In the genomic region with DNA sequence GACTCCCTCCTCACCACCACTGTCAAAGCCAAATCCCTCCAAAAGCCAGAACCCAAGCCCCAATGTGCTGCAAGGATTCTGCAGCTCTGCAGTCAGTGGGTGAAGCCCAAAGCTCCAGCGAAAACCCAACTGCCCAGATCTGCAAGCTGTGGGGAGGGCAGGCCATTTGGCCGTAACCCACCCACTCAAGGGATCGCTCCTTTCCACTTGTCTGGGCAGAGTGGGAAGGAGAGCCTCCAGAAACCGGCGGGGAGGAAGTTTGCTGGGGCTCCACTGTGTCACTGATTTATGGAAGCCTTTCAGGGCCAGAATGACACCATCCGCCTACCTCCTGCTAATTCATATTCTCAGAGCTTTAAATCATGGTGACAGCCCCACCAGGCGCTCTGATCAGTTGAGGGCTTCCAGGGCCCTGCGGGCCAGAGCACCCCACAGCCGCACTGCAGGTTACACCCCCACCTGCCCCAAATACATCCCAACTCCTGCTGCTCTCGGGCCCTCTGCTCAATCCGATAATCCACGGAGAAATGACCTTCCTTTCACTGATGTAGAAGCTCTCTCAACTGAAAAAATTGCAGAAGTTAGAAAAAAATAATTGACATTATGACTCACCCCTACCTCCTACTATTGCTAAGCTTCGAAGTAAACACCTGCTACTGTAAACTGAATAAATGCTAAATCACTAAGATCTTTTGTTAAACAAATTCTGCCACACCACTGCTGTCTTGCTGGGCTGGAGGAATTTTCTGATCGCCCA, we compare ENCODE assay signal across 8 cellular contexts. TPM values are rescaled to one million over a fixed set of nuclear protein-coding genes. Genes with fewer than 3 reads are reported as not detected.
A peak's percentile ranks its signal among the peaks of the same experiment; 100 is the strongest.
DNase-seq lines count a peak whose midpoint lies in the region; ATAC-seq, FAIRE-seq and TF ChIP-seq lines count a peak whose summit lies in the region.

No MANE protein-coding gene starts in this region.

- in situ Hi-C loops in gastrocnemius medialis (cut with MboI; ENCODE audit: low sequenced_read_pairs in 4 of 4): loop anchor here in 2 of 4 donors (5.0 to 25.0 kb wide), 2 partner anchors 493 to 498 kb away; a partner anchor contains a TSS

- H3K27ac ChIP-seq in HL-60 (replicated peaks) (peak overlapping the region; percentile 7; the same call in 1 of the 2 replicates), gastrocnemius medialis (peak overlapping the region; percentile 84 to 97 (median 90))

- H3K4me3 Mint-ChIP-seq in dendritic cell treated with granulocyte-macrophage colony-stimulating factor and Interleukin-4, amounts not matched to agents 40 ng/mL and 50 ng/mL, for 4 days: peak overlapping the region; percentile 65

- no peak for TF ChIP-seq POLR2A in gastrocnemius medialis (IDR thresholded peaks at IDR 0.05)

- TF ChIP-seq CTCF in HL-60 (IDR thresholded peaks at IDR 0.05; ENCODE audit: insufficient read depth, low read length) (no peak), gastrocnemius medialis (IDR thresholded peaks at IDR 0.05 in 4 of 5, conservative IDR thresholded peaks at IDR 0.05 in 1 of 5) (no peak)

- H3K36me3 Mint-ChIP-seq in dendritic cell treated with granulocyte-macrophage colony-stimulating factor and Interleukin-4, amounts not matched to agents 40 ng/mL and 50 ng/mL, for 4 days (ENCODE audit: low read depth): no peaks in the 10 kb centered on the region

- no peaks in the 10 kb centered on the region for H3K9me3 Mint-ChIP-seq in dendritic cell treated with granulocyte-macrophage colony-stimulating factor and Interleukin-4, amounts not matched to agents 40 ng/mL and 50 ng/mL, for 4 days

- peaks cover 55% of the 10 kb centered on the region for H3K4me1 Mint-ChIP-seq in dendritic cell treated with granulocyte-macrophage colony-stimulating factor and Interleukin-4, amounts not matched to agents 40 ng/mL and 50 ng/mL, for 4 days (ENCODE audit: low read depth)

- H3K27me3 ChIP-seq in HL-60 (ENCODE audit: insufficient read depth, poor library complexity, severe bottlenecking): no peaks in the 10 kb centered on the region
- no peaks in the 10 kb centered on the region for H3K27me3 ChIP-seq in gastrocnemius medialis

- H3K27ac Mint-ChIP-seq in dendritic cell treated with granulocyte-macrophage colony-stimulating factor and Interleukin-4, amounts not matched to agents 40 ng/mL and 50 ng/mL, for 4 days: peak overlapping the region; percentile 89

- H3K4me1 ChIP-seq in gastrocnemius medialis: peaks cover 22 to 38% of the 10 kb centered on the region in 2 donors

- no peaks in the 10 kb centered on the region for H3K9me3 ChIP-seq in gastrocnemius medialis

- no peak overlapping the region for H3K4me3 ChIP-seq in HL-60 (replicated peaks; ENCODE audit: insufficient read depth, low read length)
- H3K4me3 ChIP-seq in gastrocnemius medialis: peak overlapping the region; percentile 19 to 36 (median 23)

- DNase-seq in HL-60 (ENCODE audit: low read depth in 1 of 2, low spot score in 1 of 2): no peak
- DNase-seq in gastrocnemius medialis: no peak
- no peak for DNase-seq in GDM1 (lab: John Stamatoyannopoulos, UW)
- DNase-seq in hepatic stellate cell (ENCODE audit: low spot score): no peak
- DNase-seq in left lobe of liver (ENCODE audit: low spot score): no peak
- no peak for DNase-seq in HTR-8/SVneo (ENCODE audit: insufficient read length, low spot score)

- no peaks in the 10 kb centered on the region for H3K36me3 ChIP-seq in gastrocnemius medialis

- intact Hi-C loops in dendritic cell treated with granulocyte-macrophage colony-stimulating factor and Interleukin-4, amounts not matched to agents 40 ng/mL and 50 ng/mL, for 4 days (cut with micrococcal nuclease): loop anchor here (5.0 kb wide), 1 partner anchor 493 kb away; a partner anchor contains a TSS
- intact Hi-C loops in gastrocnemius medialis (cut with DNase I; ENCODE audit: low total_unique reads): no loop called here

- no peak for FAIRE-seq in HTR-8/SVneo (lab: Jason Lieb, UNC)

- peak; percentile 53 for ATAC-seq in GM19035 (IDR thresholded peaks at IDR 0.05; ENCODE audit: unreplicated experiment)
- peak; percentile 3 to 8 for ATAC-seq in gastrocnemius medialis
- no peak for ATAC-seq in left lobe of liver

- H3K27me3 Mint-ChIP-seq in dendritic cell treated with granulocyte-macrophage colony-stimulating factor and Interleukin-4, amounts not matched to agents 40 ng/mL and 50 ng/mL, for 4 days: peaks cover 11% of the 10 kb centered on the region

RNA-seq across cellular contexts. Expression of a gene that starts 40.6 kb away (rescaled TPM):
- total RNA-seq in gastrocnemius medialis (10 to 100 TPM; 21.1 to 48.1 (median 29.2) TPM), left lobe of liver (63.7 TPM)
